1 cellular context compared by ENCODE assay signal in genomic region chr2:27667439-27667838, GRCh38.
TF ChIP-seq lines count a peak whose summit lies in the region.

No MANE protein-coding gene starts in this region.

TF ChIP-seq in endothelial cell of umbilical vein, 7 proteins besides CTCF, POLR2A, EP300 and RAD21:
- TF ChIP-seq FOS (IDR thresholded peaks at IDR 0.05; ENCODE audit: borderline replicate concordance, insufficient read depth, low read length): peak; percentile 64
- no peak for TF ChIP-seq MAX (IDR thresholded peaks at IDR 0.05; ENCODE audit: insufficient read depth, insufficient read length)
- TF ChIP-seq GATA2 (IDR thresholded peaks at IDR 0.05; ENCODE audit: insufficient read depth, insufficient read length, low read depth, low read length): peak; percentile 41
- peak; percentile 36 for TF ChIP-seq JUN (IDR thresholded peaks at IDR 0.05; ENCODE audit: borderline replicate concordance, insufficient read depth, insufficient read length, low read depth)
